10 cellular contexts compared by ENCODE assay signal in genomic region chr5:39231705-39232525, GRCh38. TPM values are rescaled to one million over a fixed set of nuclear protein-coding genes. Genes with fewer than 3 reads are reported as not detected.
A peak's percentile ranks its signal among the peaks of the same experiment; 100 is the strongest.
DNase-seq lines count a peak whose midpoint lies in the region; ATAC-seq and FAIRE-seq lines count a peak whose summit lies in the region.
"Had no signal": no experiment of that assay in that cellular context is flagged by ENCODE, and none has a peak within 500 bp of the region (broad histone marks: within the 10 kb centered on the region; RNA-seq: fewer than 3 reads in every experiment).

No MANE protein-coding gene starts in this region.

- ATAC-seq in GM18511 (IDR thresholded peaks at IDR 0.05; ENCODE audit: unreplicated experiment): peak; percentile 85

- no peak for FAIRE-seq in frontal cortex (lab: Jason Lieb, UNC)
- FAIRE-seq: colon had no signal

- DNase-seq in HS-5 (ENCODE audit: low read depth) (peak; percentile 50), amniotic epithelial cell (ENCODE audit: low read depth) (peak; percentile 53), pons (ENCODE audit: low spot score) (peak; percentile 54), frontal cortex (ENCODE audit: low spot score in 2 of 2) (no peak), NK-92 (lab: John Stamatoyannopoulos, UW; ENCODE audit: unreplicated experiment) (no peak), NCI-H774 (lab: John Stamatoyannopoulos, UW) (no peak), KG1 (lab: John Stamatoyannopoulos, UW) (no peak)
- DNase-seq: NCI-H1105 had no signal

RNA-seq across cellular contexts. Expression of gene FYB1, which starts 12.6 kb away (rescaled TPM):
- 1.6 TPM for total RNA-seq in frontal cortex

Comparison
In these comparisons a context has a peak if more than half of its experiments do, and no peak if none do; other contexts are left out.
1. DNase-seq: peak in HS-5 (single experiment), amniotic epithelial cell (single experiment) and pons (single experiment); none in frontal cortex (0 of 2), NK-92 (single experiment), NCI-H774 (single experiment) and KG1 (single experiment).